ENCODE assay signal across 9 cellular contexts in genomic region chr15:49215768-49216739, GRCh38. TPM values are rescaled to one million over a fixed set of nuclear protein-coding genes. Genes with fewer than 3 reads are reported as not detected.
A peak's percentile ranks its signal among the peaks of the same experiment; 100 is the strongest.
DNase-seq lines count a peak whose midpoint lies in the region; ATAC-seq and TF ChIP-seq lines count a peak whose summit lies in the region.
"Had no signal": no experiment of that assay in that cellular context is flagged by ENCODE, and none has a peak within 500 bp of the region (broad histone marks: within the 10 kb centered on the region; RNA-seq: fewer than 3 reads in every experiment).

No MANE protein-coding gene starts in this region.

- no peak overlapping the region for H3K4me3 Mint-ChIP-seq in type B pancreatic cell
- H3K4me3 Mint-ChIP-seq in activated naive CD8-positive, alpha-beta T cell treated with anti-CD3 and anti-CD28 coated beads, Interleukin-2, amount 50 U/mL, for 24 hours = no peak overlapping the region

- H3K27me3 Mint-ChIP-seq in type B pancreatic cell = no peaks in the 10 kb centered on the region
- no peaks in the 10 kb centered on the region for H3K27me3 Mint-ChIP-seq in activated naive CD8-positive, alpha-beta T cell treated with anti-CD3 and anti-CD28 coated beads, Interleukin-2, amount 50 U/mL, for 24 hours

- DNase-seq in H4 (ENCODE audit: low spot score) (peak; percentile 87), LoVo (ENCODE audit: low spot score) (peak; percentile 74), epithelial cell of proximal tubule (ENCODE audit: low read depth) (peak; percentile 48), NCI-H446 treated with DMSO at 0.1 percent for 48 hours (lab: John Stamatoyannopoulos, UW) (no peak), T-helper 9 cell (no peak), type B pancreatic cell (ENCODE audit: extremely low spot score, unreplicated experiment) (no peak)
- no peak for DNase-seq in activated naive CD8-positive, alpha-beta T cell treated with anti-CD3 and anti-CD28 coated beads, Interleukin-2, amount 50 U/mL, for 24 hours

- H3K36me3 Mint-ChIP-seq in type B pancreatic cell = peaks cover 34% of the 10 kb centered on the region
- peaks cover 46% of the 10 kb centered on the region for H3K36me3 Mint-ChIP-seq in activated naive CD8-positive, alpha-beta T cell treated with anti-CD3 and anti-CD28 coated beads, Interleukin-2, amount 50 U/mL, for 24 hours (ENCODE audit: low read depth)

- H3K9me3 Mint-ChIP-seq in type B pancreatic cell = peaks cover 5% of the 10 kb centered on the region
- peaks cover 10% of the 10 kb centered on the region for H3K9me3 Mint-ChIP-seq in activated naive CD8-positive, alpha-beta T cell treated with anti-CD3 and anti-CD28 coated beads, Interleukin-2, amount 50 U/mL, for 24 hours

- ATAC-seq in GM18517 (IDR thresholded peaks at IDR 0.05; ENCODE audit: unreplicated experiment) = peak; percentile 98
- no peak for ATAC-seq in activated naive CD8-positive, alpha-beta T cell treated with anti-CD3 and anti-CD28 coated beads, Interleukin-2, amount 50 U/mL, for 24 hours

- H3K4me3 ChIP-seq in epithelial cell of proximal tubule (ENCODE audit: low read depth, low read length) = no peak overlapping the region
- H3K4me3 ChIP-seq: SJSA1 had no signal

- H3K27ac Mint-ChIP-seq in type B pancreatic cell = no peak overlapping the region
- H3K27ac Mint-ChIP-seq in activated naive CD8-positive, alpha-beta T cell treated with anti-CD3 and anti-CD28 coated beads, Interleukin-2, amount 50 U/mL, for 24 hours = no peak overlapping the region

- TF ChIP-seq CTCF in epithelial cell of proximal tubule (conservative IDR thresholded peaks at IDR 0.05; ENCODE audit: low read depth, low read length) = peak; percentile 52
- no peak for TF ChIP-seq CTCF in type B pancreatic cell (conservative IDR thresholded peaks at IDR 0.05)

- H3K4me1 Mint-ChIP-seq in type B pancreatic cell (ENCODE audit: unreplicated experiment) = no peaks in the 10 kb centered on the region
- no peaks in the 10 kb centered on the region for H3K4me1 Mint-ChIP-seq in activated naive CD8-positive, alpha-beta T cell treated with anti-CD3 and anti-CD28 coated beads, Interleukin-2, amount 50 U/mL, for 24 hours

RNA-seq across cellular contexts. Expression of gene GALK2, which starts 46.0 kb away (rescaled TPM):
- 59.4 and 63.8 TPM in 2 replicates for total RNA-seq in H4 (2014; rRNA removed; shearing (Covaris generic))
- 34.2 and 37.6 TPM in 2 replicates for total RNA-seq in epithelial cell of proximal tubule
- total RNA-seq in type B pancreatic cell (ENCODE audit: low replicate concordance) = 24.9 and 26.9 TPM in 2 replicates

Comparison
In these comparisons a context has a peak if more than half of its experiments do, and no peak if none do; other contexts are left out.
1. DNase-seq: peak in H4 (single experiment), LoVo (single experiment) and epithelial cell of proximal tubule (single experiment); none in NCI-H446 treated with DMSO at 0.1 percent for 48 hours (single experiment), T-helper 9 cell (single experiment), type B pancreatic cell (single experiment) and activated naive CD8-positive, alpha-beta T cell treated with anti-CD3 and anti-CD28 coated beads, Interleukin-2, amount 50 U/mL, for 24 hours (single experiment).